14 cellular contexts compared by ENCODE assay signal in genomic region chr13:36438594-36439483, GRCh38. TPM values are rescaled to one million over a fixed set of nuclear protein-coding genes. Genes with fewer than 3 reads are reported as not detected.
DNase-seq lines count a peak whose midpoint lies in the region; ATAC-seq and TF ChIP-seq lines count a peak whose summit lies in the region.
"Had no signal": no experiment of that assay in that cellular context is flagged by ENCODE, and none has a peak within 500 bp of the region (broad histone marks: within the 10 kb centered on the region; RNA-seq: fewer than 3 reads in every experiment).

No MANE protein-coding gene starts in this region.

- peak; percentile 32 to 56 for ATAC-seq in activated T-cell treated with anti-CD3 and anti-CD28 coated beads, Interleukin-2, amount 50 U/mL, for 72 hours (replicated peaks in 1 of 2)
- ATAC-seq in activated T-helper 17 cell treated with anti-CD3 and anti-CD28 coated beads, Interleukin-2, amount 50 U/mL, for 72 hours (replicated peaks): peak; percentile 39
- ATAC-seq in GM21576 (IDR thresholded peaks at IDR 0.05; ENCODE audit: unreplicated experiment): no peak

- H3K79me2 ChIP-seq in Loucy (ENCODE audit: insufficient read depth, low read length) (no peaks in the 10 kb centered on the region), parathyroid adenoma (no peaks in the 10 kb centered on the region)

- H3K36me3 Mint-ChIP-seq in activated T-cell treated with anti-CD3 and anti-CD28 coated beads, Interleukin-2, amount 50 U/mL, for 72 hours (ENCODE audit: insufficient read depth in 2 of 2): no peaks in the 10 kb centered on the region
- H3K36me3 Mint-ChIP-seq in activated T-helper 17 cell treated with anti-CD3 and anti-CD28 coated beads, Interleukin-2, amount 50 U/mL, for 72 hours (ENCODE audit: low read depth): no peaks in the 10 kb centered on the region
- H3K36me3 Mint-ChIP-seq: IgD-negative memory B cell had no signal

- H3K4me3 Mint-ChIP-seq in activated T-cell treated with anti-CD3 and anti-CD28 coated beads, Interleukin-2, amount 50 U/mL, for 72 hours: peak overlapping the region in 1 of 2 donors; percentile 51
- no peak overlapping the region for H3K4me3 Mint-ChIP-seq in activated T-helper 17 cell treated with anti-CD3 and anti-CD28 coated beads, Interleukin-2, amount 50 U/mL, for 72 hours
- H3K4me3 Mint-ChIP-seq: IgD-negative memory B cell had no signal

- H3K9me3 Mint-ChIP-seq in activated T-cell treated with anti-CD3 and anti-CD28 coated beads, Interleukin-2, amount 50 U/mL, for 72 hours: no peaks in the 10 kb centered on the region
- H3K9me3 Mint-ChIP-seq in activated T-helper 17 cell treated with anti-CD3 and anti-CD28 coated beads, Interleukin-2, amount 50 U/mL, for 72 hours: no peaks in the 10 kb centered on the region

- H3K9ac ChIP-seq in Loucy (ENCODE audit: low read depth, low read length, poor library complexity, severe bottlenecking): peak overlapping the region; percentile 47
- no peak overlapping the region for H3K9ac ChIP-seq in parathyroid adenoma

- H3K36me3 ChIP-seq in Loucy (ENCODE audit: insufficient read depth, low read length) (no peaks in the 10 kb centered on the region), parathyroid adenoma (ENCODE audit: control insufficient read depth, insufficient read depth, low read length) (no peaks in the 10 kb centered on the region)
- H3K36me3 ChIP-seq: HAP-1 had no signal

- H2AFZ ChIP-seq in Loucy (ENCODE audit: low read length): peak overlapping the region; percentile 86
- H2AFZ ChIP-seq in parathyroid adenoma: no peak overlapping the region

- no peak for DNase-seq in activated T-cell treated with anti-CD3 and anti-CD28 coated beads, Interleukin-2, amount 50 U/mL, for 72 hours
- no peak for DNase-seq in activated T-cell treated with anti-CD3 and anti-CD28 coated beads for 4 hours
- no peak for DNase-seq in pons (ENCODE audit: low spot score)
- DNase-seq: NCI-H1105 treated with DMSO at 0.1 percent for 48 hours, NCI-H1694 treated with DMSO at 0.1 percent for 48 hours, NCI-H226, NCI-H524 treated with DMSO at 0.1 percent for 48 hours, SHP77 had no signal

- H3K9me3 ChIP-seq in Loucy (ENCODE audit: insufficient read depth, low read depth, low read length) (no peaks in the 10 kb centered on the region), parathyroid adenoma (ENCODE audit: control insufficient read depth, low read length) (no peaks in the 10 kb centered on the region)
- H3K9me3 ChIP-seq: HAP-1 had no signal

- H4K20me1 ChIP-seq in Loucy (ENCODE audit: insufficient read depth, low read length, poor library complexity, severe bottlenecking): no peaks in the 10 kb centered on the region

- TF ChIP-seq CTCF in Loucy (conservative IDR thresholded peaks at IDR 0.05; ENCODE audit: low read length): no peak
- TF ChIP-seq CTCF in parathyroid adenoma (IDR thresholded peaks at IDR 0.05): no peak

- H3K4me3 ChIP-seq in Loucy (ENCODE audit: low read length, poor library complexity, severe bottlenecking) (peak overlapping the region; percentile 51), parathyroid adenoma (ENCODE audit: low read depth, low read length) (no peak overlapping the region)
- H3K4me3 ChIP-seq: HAP-1 had no signal

- H3K4me1 ChIP-seq in Loucy (ENCODE audit: insufficient read depth, low read length, poor library complexity, severe bottlenecking): peaks cover 14% of the 10 kb centered on the region
- peaks cover 16% of the 10 kb centered on the region for H3K4me1 ChIP-seq in parathyroid adenoma
- H3K4me1 ChIP-seq: HAP-1 had no signal

- H3K27me3 ChIP-seq in Loucy (ENCODE audit: insufficient read depth, low read length, poor library complexity, severe bottlenecking) (no peaks in the 10 kb centered on the region), parathyroid adenoma (ENCODE audit: control insufficient read depth, insufficient read depth, low read length) (no peaks in the 10 kb centered on the region)

- H3K4me2 ChIP-seq in Loucy (ENCODE audit: low read depth, low read length, poor library complexity, severe bottlenecking) (peak overlapping the region; percentile 67), parathyroid adenoma (ENCODE audit: low read length) (peak overlapping the region; percentile 28)

- peaks cover 13% of the 10 kb centered on the region for H3K4me1 Mint-ChIP-seq in activated T-cell treated with anti-CD3 and anti-CD28 coated beads, Interleukin-2, amount 50 U/mL, for 72 hours (ENCODE audit: low read depth)
- H3K4me1 Mint-ChIP-seq in activated T-helper 17 cell treated with anti-CD3 and anti-CD28 coated beads, Interleukin-2, amount 50 U/mL, for 72 hours: no peaks in the 10 kb centered on the region

- H3K27ac ChIP-seq in parathyroid adenoma: peak overlapping the region; percentile 58

- H3K27ac Mint-ChIP-seq in activated T-cell treated with anti-CD3 and anti-CD28 coated beads, Interleukin-2, amount 50 U/mL, for 72 hours: no peak overlapping the region
- no peak overlapping the region for H3K27ac Mint-ChIP-seq in activated T-helper 17 cell treated with anti-CD3 and anti-CD28 coated beads, Interleukin-2, amount 50 U/mL, for 72 hours

- H3K9me2 ChIP-seq in Loucy (replicated peaks; ENCODE audit: low read depth, low read length): no peaks in the 10 kb centered on the region

- no peaks in the 10 kb centered on the region for H3F3A ChIP-seq in Loucy (ENCODE audit: low read depth)

- peaks cover 22% of the 10 kb centered on the region for H3K27me3 Mint-ChIP-seq in activated T-cell treated with anti-CD3 and anti-CD28 coated beads, Interleukin-2, amount 50 U/mL, for 72 hours (ENCODE audit: low read depth)
- H3K27me3 Mint-ChIP-seq in activated T-helper 17 cell treated with anti-CD3 and anti-CD28 coated beads, Interleukin-2, amount 50 U/mL, for 72 hours: peaks cover 14% of the 10 kb centered on the region

RNA-seq across cellular contexts. Expression of gene CCNA1, which starts 6.5 kb away (rescaled TPM):
- 1 to 10 TPM in 1 of 2 donors, under 1 TPM in 1; 0.19 to 1.8 TPM for total RNA-seq in activated T-cell treated with anti-CD3 and anti-CD28 coated beads, Interleukin-2, amount 50 U/mL, for 72 hours
- under 1 TPM; 0.34 to 0.76 TPM for total RNA-seq in activated T-helper 17 cell treated with anti-CD3 and anti-CD28 coated beads, Interleukin-2, amount 50 U/mL, for 72 hours
